32 cellular contexts compared by ENCODE assay signal in the genomic region with DNA sequence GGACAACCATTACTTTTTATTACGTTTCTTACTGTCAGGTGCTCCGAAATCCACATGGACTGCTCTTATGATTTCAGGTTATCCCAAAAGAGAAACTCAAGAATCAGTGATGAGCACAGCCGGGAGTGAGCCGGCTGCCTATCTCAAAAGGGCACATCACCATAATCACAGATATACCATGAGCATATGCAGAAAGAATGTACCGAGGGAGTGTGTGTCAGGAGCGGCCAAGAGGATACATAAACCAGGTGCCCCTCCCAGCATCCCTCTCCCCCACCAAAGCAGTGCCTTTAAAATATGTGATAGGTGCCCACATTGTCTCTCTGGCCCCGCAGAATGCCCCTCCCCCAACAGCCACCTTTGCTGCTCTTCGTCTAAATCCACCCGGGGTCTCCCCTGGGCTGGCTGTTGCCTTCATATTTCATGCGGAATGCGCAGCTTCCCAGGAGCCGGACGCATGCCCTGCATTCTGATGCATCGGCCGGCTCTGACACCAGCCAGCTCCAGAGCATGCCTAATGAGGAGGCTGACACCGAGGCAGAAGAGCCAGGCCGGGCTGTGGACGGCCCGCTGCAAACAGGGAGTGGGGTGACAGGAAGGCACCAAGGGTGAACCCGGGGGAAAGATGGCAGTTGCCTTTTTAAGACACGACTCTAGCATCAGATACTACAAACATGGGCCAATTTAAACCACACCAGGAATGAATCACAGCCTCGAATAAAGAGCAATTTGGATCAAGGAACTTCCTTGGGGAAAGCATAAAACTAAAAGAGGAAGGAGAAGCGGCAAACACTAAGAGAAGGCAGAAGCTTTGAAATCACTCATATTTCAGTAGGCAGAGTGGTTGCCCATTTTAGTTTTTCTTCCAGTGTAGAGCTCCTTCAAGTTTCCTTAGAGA.
DNase-seq lines count a peak whose midpoint lies in the region; ATAC-seq, FAIRE-seq and TF ChIP-seq lines count a peak whose summit lies in the region.
"Had no signal": no experiment of that assay in that cellular context is flagged by ENCODE, and none has a peak within 500 bp of the region (broad histone marks: within the 10 kb centered on the region; RNA-seq: fewer than 3 reads in every experiment).

No MANE protein-coding gene starts in this region.

- H3K4me3 ChIP-seq in astrocyte (ENCODE audit: insufficient read depth, low read depth, low read length) (no peak overlapping the region), sigmoid colon (peak overlapping the region in 1 of 4 donors; percentile 12), right cardiac atrium (ENCODE audit: low read length) (no peak overlapping the region)
- H3K4me3 ChIP-seq: BLaER1 treated with 17β-estradiol and CSF1 and Interleukin-3, amounts not matched to agents 10 nM and 100 nM; GM23338; lung; stomach; upper lobe of left lung had no signal

- H3K27me3 Mint-ChIP-seq in astrocyte (ENCODE audit: low read depth, unreplicated experiment): peaks cover 6% of the 10 kb centered on the region
- no peaks in the 10 kb centered on the region for H3K27me3 Mint-ChIP-seq in mesothelial cell of epicardium (ENCODE audit: low read depth)
- H3K27me3 Mint-ChIP-seq: activated CD4-positive, alpha-beta T cell treated with anti-CD3 and anti-CD28 coated beads, Interleukin-2, amount 10 ng/mL, durations not matched to agents 24 days and 14 days had no signal

- no peaks in the 10 kb centered on the region for H3K79me2 ChIP-seq in astrocyte (ENCODE audit: insufficient read depth, low read length)

- no peak overlapping the region for H3K27ac Mint-ChIP-seq in astrocyte (ENCODE audit: unreplicated experiment)
- peak overlapping the region; percentile 71 for H3K27ac Mint-ChIP-seq in mesothelial cell of epicardium
- H3K27ac Mint-ChIP-seq: activated CD4-positive, alpha-beta T cell treated with anti-CD3 and anti-CD28 coated beads, Interleukin-2, amount 10 ng/mL, durations not matched to agents 24 days and 14 days; GM23338; HFFc6; progenitor cell of endocrine pancreas had no signal

- DNase-seq in GM03348 (ENCODE audit: low spot score) (peak; percentile 52), astrocyte (ENCODE audit: low read depth) (peak; percentile 72), mesothelial cell of epicardium (ENCODE audit: low spot score in 2 of 2, unreplicated experiment in 2 of 2) (no peak), sigmoid colon (no peak), AML-193 (lab: John Stamatoyannopoulos, UW) (no peak), SW 1271 (lab: John Stamatoyannopoulos, UW) (no peak), cerebellar nuclear complex (lab: John Stamatoyannopoulos, UW) (no peak), right cardiac atrium (no peak)
- DNase-seq: activated CD4-positive, alpha-beta T cell treated with anti-CD3 and anti-CD28 coated beads, Interleukin-2, amount 10 ng/mL, durations not matched to agents 24 days and 14 days; activated effector memory CD4-positive, alpha-beta T cell treated with anti-CD3 and anti-CD28 coated beads, Interleukin-2, amount 50 U/mL, for 16 hours; activated T-cell treated with anti-CD3 and anti-CD28 coated beads, Interleukin-2, amount 50 U/mL, for 1 hour; COR-L47; DMS79; dorsolateral prefrontal cortex; HFFc6; kidney glomerular epithelial cell; NCI-H1436; NCI-H2081 treated with DMSO at 0.1 percent for 48 hours; NCI-H446 treated with DMSO at 0.1 percent for 48 hours; OCI-M1; small intestine; stimulated activated CD4-positive, alpha-beta T cell treated with anti-CD3 and anti-CD28 coated beads, Interleukin-1b, Interleukin-23, amount 100 ng/mL, for 48 hours; stomach; T-helper 9 cell had no signal

- TF ChIP-seq CTCF in astrocyte (IDR thresholded peaks at IDR 0.05; ENCODE audit: insufficient read depth, low read depth, low read length) (no peak), mesothelial cell of epicardium (IDR thresholded peaks at IDR 0.05; ENCODE audit: unreplicated experiment) (no peak), sigmoid colon (IDR thresholded peaks at IDR 0.05) (no peak)

- H4K20me1 ChIP-seq in astrocyte (ENCODE audit: insufficient read depth, low read length): no peaks in the 10 kb centered on the region
- H4K20me1 ChIP-seq: BLaER1 treated with 17β-estradiol and CSF1 and Interleukin-3, amounts not matched to agents 10 nM and 100 nM had no signal

- peak overlapping the region; percentile 75 for H3K4me2 ChIP-seq in astrocyte (ENCODE audit: low read length)
- H3K4me2 ChIP-seq: GM23338 had no signal

- H3K4me1 ChIP-seq in astrocyte (ENCODE audit: insufficient read depth, low read length) (peaks cover 30% of the 10 kb centered on the region), sigmoid colon (peaks cover 0 to 39% (median 32%) of the 10 kb centered on the region in 4 donors), right cardiac atrium (ENCODE audit: control insufficient read depth, insufficient read depth, low read length) (peaks cover 3% of the 10 kb centered on the region)

- peak overlapping the region; percentile 76 for H2AFZ ChIP-seq in astrocyte (ENCODE audit: low read depth, low read length)
- H2AFZ ChIP-seq: GM23338 had no signal

- H3K9ac ChIP-seq in astrocyte (ENCODE audit: low read length): peak overlapping the region; percentile 36
- H3K9ac ChIP-seq: BLaER1 treated with 17β-estradiol and CSF1 and Interleukin-3, amounts not matched to agents 10 nM and 100 nM had no signal

- peak; percentile 29 for FAIRE-seq in astrocyte (lab: Jason Lieb, UNC)
- FAIRE-seq: GM18507, small intestine had no signal

- H3K4me1 Mint-ChIP-seq in astrocyte (ENCODE audit: low read depth, unreplicated experiment) (peaks cover 3% of the 10 kb centered on the region), mesothelial cell of epicardium (peaks cover 37% of the 10 kb centered on the region)
- H3K4me1 Mint-ChIP-seq: activated CD4-positive, alpha-beta T cell treated with anti-CD3 and anti-CD28 coated beads, Interleukin-2, amount 10 ng/mL, durations not matched to agents 24 days and 14 days had no signal

- peaks cover 1% of the 10 kb centered on the region for H3K9me3 Mint-ChIP-seq in astrocyte (ENCODE audit: unreplicated experiment)
- no peaks in the 10 kb centered on the region for H3K9me3 Mint-ChIP-seq in mesothelial cell of epicardium
- H3K9me3 Mint-ChIP-seq: brain, GM23338, HFFc6 had no signal

- no peak for ATAC-seq in right cardiac atrium
- ATAC-seq: GM23338 had no signal

- H3K9me3 ChIP-seq in astrocyte (ENCODE audit: insufficient read depth, low read depth, low read length) (no peaks in the 10 kb centered on the region), sigmoid colon (no peaks in the 10 kb centered on the region), right cardiac atrium (ENCODE audit: control insufficient read depth, low read length) (no peaks in the 10 kb centered on the region)
- H3K9me3 ChIP-seq: stomach, upper lobe of left lung had no signal

- H3K4me3 Mint-ChIP-seq in astrocyte (ENCODE audit: unreplicated experiment) (no peak overlapping the region), mesothelial cell of epicardium (no peak overlapping the region)
- H3K4me3 Mint-ChIP-seq: activated CD4-positive, alpha-beta T cell treated with anti-CD3 and anti-CD28 coated beads, Interleukin-2, amount 10 ng/mL, durations not matched to agents 24 days and 14 days; brain; GM23338; HFFc6 had no signal

- 90% methylated on average over 23 of the region's 23 CpGs for WGBS in sigmoid colon, 2 donors
- 82% methylated on average over 23 of the region's 23 CpGs for WGBS in right cardiac atrium

- H3K27ac ChIP-seq in astrocyte (ENCODE audit: low read depth, low read length): peak overlapping the region; percentile 27
- H3K27ac ChIP-seq in sigmoid colon: peak overlapping the region in 3 of 4 donors; percentile 66 to 78 (median 76)
- H3K27ac ChIP-seq in right cardiac atrium (ENCODE audit: low read length): no peak overlapping the region
- H3K27ac ChIP-seq: BLaER1 treated with 17β-estradiol and CSF1 and Interleukin-3, amounts not matched to agents 10 nM and 100 nM; dorsolateral prefrontal cortex; HL-60; stomach; upper lobe of left lung had no signal

- TF ChIP-seq POLR2A in sigmoid colon (IDR thresholded peaks at IDR 0.05): no peak

- H3K27me3 ChIP-seq in astrocyte (ENCODE audit: insufficient read depth, low read length): no peaks in the 10 kb centered on the region
- H3K27me3 ChIP-seq in sigmoid colon: no peaks in the 10 kb centered on the region
- H3K27me3 ChIP-seq in right cardiac atrium (ENCODE audit: control insufficient read depth, insufficient read depth): no peaks in the 10 kb centered on the region
- H3K27me3 ChIP-seq: BLaER1 treated with 17β-estradiol and CSF1 and Interleukin-3, amounts not matched to agents 10 nM and 100 nM; stomach; upper lobe of left lung had no signal

- no peak for TF ChIP-seq EP300 in sigmoid colon (IDR thresholded peaks at IDR 0.05)

- H3K36me3 ChIP-seq in astrocyte (ENCODE audit: insufficient read depth, low read length): no peaks in the 10 kb centered on the region
- no peaks in the 10 kb centered on the region for H3K36me3 ChIP-seq in sigmoid colon
- H3K36me3 ChIP-seq: BLaER1 treated with 17β-estradiol and CSF1 and Interleukin-3, amounts not matched to agents 10 nM and 100 nM; stomach; upper lobe of left lung had no signal

- intact Hi-C loops in sigmoid colon (cut with DNase I): no loop called here
- intact Hi-C loops in right cardiac atrium (cut with DNase I): no loop called here

- H3K36me3 Mint-ChIP-seq in astrocyte (ENCODE audit: low read depth, unreplicated experiment): peaks cover 2% of the 10 kb centered on the region
- no peaks in the 10 kb centered on the region for H3K36me3 Mint-ChIP-seq in mesothelial cell of epicardium
- H3K36me3 Mint-ChIP-seq: brain had no signal

Comparison
In these comparisons a context has a peak if more than half of its experiments do, and no peak if none do; other contexts are left out.
1. DNase-seq: peak in GM03348 (single experiment) and astrocyte (single experiment); none in mesothelial cell of epicardium (0 of 2), sigmoid colon (single experiment), AML-193 (0 of 2), SW 1271 (0 of 2), cerebellar nuclear complex (0 of 2) and right cardiac atrium (0 of 3).